ENCODE assay signal across 8 cellular contexts in genomic region chr7:105677803-105678583, GRCh38.
A peak's percentile ranks its signal among the peaks of the same experiment; 100 is the strongest.
DNase-seq lines count a peak whose midpoint lies in the region; ATAC-seq and TF ChIP-seq lines count a peak whose summit lies in the region.

No MANE protein-coding gene starts in this region.

- peak overlapping the region; percentile 60 for H3K9ac ChIP-seq in DND-41 (ENCODE audit: low read depth, low read length)
- no peak overlapping the region for H3K9ac ChIP-seq in OCI-LY1 (ENCODE audit: low read length)

- H2AFZ ChIP-seq in DND-41 (ENCODE audit: low read depth, low read length), result peak overlapping the region; percentile 66
- H2AFZ ChIP-seq in OCI-LY1 (ENCODE audit: low read length), result no peak overlapping the region

- DNase-seq in DND-41, result peak; percentile 84
- DNase-seq in activated T-helper 9 cell treated with anti-CD3 and anti-CD28 coated beads, Interleukin-2, amount 50 U/mL, for 16 hours (ENCODE audit: low read depth), result peak; percentile 43
- DNase-seq in mucosa of descending colon, result peak; percentile 53 to 70 (median 68)
- DNase-seq in NCI-H2171 (lab: John Stamatoyannopoulos, UW), result no peak
- DNase-seq in NCI-H1105 (lab: John Stamatoyannopoulos, UW), result no peak

- intact Hi-C loops in mucosa of descending colon (cut with DNase I, micrococcal nuclease), result no loop called here

- H3F3A ChIP-seq in OCI-LY1 (ENCODE audit: insufficient read depth, low read length), result no peaks in the 10 kb centered on the region

- H3K4me1 ChIP-seq in DND-41 (ENCODE audit: insufficient read depth, low read length) (peaks cover 68% of the 10 kb centered on the region), OCI-LY1 (ENCODE audit: insufficient read depth, low read length, severe bottlenecking) (peaks cover 15% of the 10 kb centered on the region), mucosa of descending colon (ENCODE audit: low read depth) (peaks cover 22% of the 10 kb centered on the region)

- H4K20me1 ChIP-seq in DND-41 (ENCODE audit: insufficient read depth, low read length), result 0 out of 2 replicates have a peak, but pooled peaks cover 3% of the 10 kb centered on the region
- no peaks in the 10 kb centered on the region for H4K20me1 ChIP-seq in OCI-LY1 (ENCODE audit: insufficient read depth, low read length)

- H3K9me3 ChIP-seq in DND-41 (ENCODE audit: insufficient read depth, low read length, severe bottlenecking) (no peaks in the 10 kb centered on the region), OCI-LY1 (ENCODE audit: low read length) (no peaks in the 10 kb centered on the region), mucosa of descending colon (no peaks in the 10 kb centered on the region)

- H3K4me2 ChIP-seq in DND-41 (ENCODE audit: insufficient read depth, low read length) (peak overlapping the region; percentile 70), OCI-LY1 (ENCODE audit: low read length) (peak overlapping the region; percentile 13; the same call in 1 of the 2 replicates)

- H3K4me3 ChIP-seq in DND-41 (ENCODE audit: low read depth in 1 of 2, low read length in 2 of 2), result peak overlapping the region; percentile 5 to 56; a peak in 3 of 4 replicates
- no peak overlapping the region for H3K4me3 ChIP-seq in OCI-LY1 (ENCODE audit: low read depth, low read length, poor library complexity, severe bottlenecking)
- H3K4me3 ChIP-seq in mucosa of descending colon, result no peak overlapping the region

- no peaks in the 10 kb centered on the region for H3K9me2 ChIP-seq in OCI-LY1 (ENCODE audit: low read depth, low read length)

- no peaks in the 10 kb centered on the region; the same call in 1 of the 2 replicates for H3K36me3 ChIP-seq in DND-41 (ENCODE audit: insufficient read depth, low read length)
- no peaks in the 10 kb centered on the region for H3K36me3 ChIP-seq in OCI-LY1 (ENCODE audit: insufficient read depth, low read length)
- no peaks in the 10 kb centered on the region for H3K36me3 ChIP-seq in mucosa of descending colon (ENCODE audit: low read depth)

- TF ChIP-seq CTCF in DND-41 (IDR thresholded peaks at IDR 0.05; ENCODE audit: borderline replicate concordance, extremely low read depth, low read length, poor library complexity, severe bottlenecking) (no peak), OCI-LY1 (IDR thresholded peaks at IDR 0.05; ENCODE audit: low read length) (no peak), mucosa of descending colon (IDR thresholded peaks at IDR 0.05) (no peak)

- H3K27me3 ChIP-seq in DND-41 (ENCODE audit: insufficient read depth, low read length, poor library complexity), result no peaks in the 10 kb centered on the region
- H3K27me3 ChIP-seq in OCI-LY1 (ENCODE audit: insufficient read depth, low read length), result no peaks in the 10 kb centered on the region

- peak; percentile 82 for ATAC-seq in DND-41 (ENCODE audit: insufficient read depth, low read depth)
- ATAC-seq in GM21723 (IDR thresholded peaks at IDR 0.05; ENCODE audit: unreplicated experiment), result peak; percentile 67
- ATAC-seq in mucosa of descending colon, result peak; percentile 69
- ATAC-seq in GM18861 (IDR thresholded peaks at IDR 0.05; ENCODE audit: unreplicated experiment), result no peak

- peaks cover 43% of the 10 kb centered on the region for H3K79me2 ChIP-seq in DND-41 (ENCODE audit: insufficient read depth, low read length)
- no peaks in the 10 kb centered on the region for H3K79me2 ChIP-seq in OCI-LY1 (ENCODE audit: insufficient read depth, low read length)

- H3K27ac ChIP-seq in DND-41 (ENCODE audit: low read length), result peak overlapping the region; percentile 92
- no peak overlapping the region for H3K27ac ChIP-seq in OCI-LY1 (ENCODE audit: low read depth, low read length, poor library complexity, severe bottlenecking)

Comparison
In these comparisons a context has a peak if more than half of its experiments do, and no peak if none do; other contexts are left out.
1. DNase-seq: peak in DND-41 (single experiment), activated T-helper 9 cell treated with anti-CD3 and anti-CD28 coated beads, Interleukin-2, amount 50 U/mL, for 16 hours (single experiment) and mucosa of descending colon (3 of 3); none in NCI-H2171 (single experiment) and NCI-H1105 (single experiment).
2. H3K4me3 ChIP-seq: peak in DND-41 (2 of 2); none in OCI-LY1 (single experiment) and mucosa of descending colon (single experiment).